1 cellular context compared by ENCODE assay signal in the genomic region with DNA sequence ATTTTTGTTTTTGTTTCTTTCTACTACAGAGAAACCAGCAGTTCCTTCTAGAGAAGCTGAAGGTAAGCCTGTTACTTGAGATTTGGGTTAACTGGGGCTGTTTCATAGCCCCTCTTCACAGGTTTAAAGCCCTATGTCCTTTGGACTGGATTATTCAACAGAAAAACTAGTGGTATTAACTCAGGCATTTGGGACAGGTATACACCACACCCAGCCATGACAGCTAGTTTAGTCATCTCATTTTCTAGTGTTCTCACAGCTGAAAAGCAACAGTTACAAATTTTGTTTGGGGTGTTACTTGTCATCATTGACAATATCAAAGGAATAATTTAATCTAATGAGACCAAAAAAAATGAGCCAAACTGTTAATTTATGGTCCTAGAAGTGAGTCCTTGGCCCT.
TF ChIP-seq lines count a peak whose summit lies in the region.

No MANE protein-coding gene starts in this region.

TF ChIP-seq in IMR-90, 13 proteins besides CTCF, POLR2A, EP300 and RAD21:
- TF ChIP-seq, protein P1, sequence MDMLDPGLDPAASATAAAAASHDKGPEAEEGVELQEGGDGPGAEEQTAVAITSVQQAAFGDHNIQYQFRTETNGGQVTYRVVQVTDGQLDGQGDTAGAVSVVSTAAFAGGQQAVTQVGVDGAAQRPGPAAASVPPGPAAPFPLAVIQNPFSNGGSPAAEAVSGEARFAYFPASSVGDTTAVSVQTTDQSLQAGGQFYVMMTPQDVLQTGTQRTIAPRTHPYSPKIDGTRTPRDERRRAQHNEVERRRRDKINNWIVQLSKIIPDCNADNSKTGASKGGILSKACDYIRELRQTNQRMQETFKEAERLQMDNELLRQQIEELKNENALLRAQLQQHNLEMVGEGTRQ (IDR thresholded peaks at IDR 0.05; ENCODE audit: low read depth, low read length): no peak
- TF ChIP-seq, protein P2, sequence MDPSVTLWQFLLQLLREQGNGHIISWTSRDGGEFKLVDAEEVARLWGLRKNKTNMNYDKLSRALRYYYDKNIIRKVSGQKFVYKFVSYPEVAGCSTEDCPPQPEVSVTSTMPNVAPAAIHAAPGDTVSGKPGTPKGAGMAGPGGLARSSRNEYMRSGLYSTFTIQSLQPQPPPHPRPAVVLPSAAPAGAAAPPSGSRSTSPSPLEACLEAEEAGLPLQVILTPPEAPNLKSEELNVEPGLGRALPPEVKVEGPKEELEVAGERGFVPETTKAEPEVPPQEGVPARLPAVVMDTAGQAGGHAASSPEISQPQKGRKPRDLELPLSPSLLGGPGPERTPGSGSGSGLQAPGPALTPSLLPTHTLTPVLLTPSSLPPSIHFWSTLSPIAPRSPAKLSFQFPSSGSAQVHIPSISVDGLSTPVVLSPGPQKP (IDR thresholded peaks at IDR 0.05; ENCODE audit: borderline replicate concordance, low read depth, low read length): no peak
- TF ChIP-seq MAFK (IDR thresholded peaks at IDR 0.05; ENCODE audit: low read depth, low read length) (no peak), MXI1 (IDR thresholded peaks at IDR 0.05; ENCODE audit: borderline replicate concordance, low read depth, low read length) (no peak), SMC3 (IDR thresholded peaks at IDR 0.05; ENCODE audit: low read depth, low read length) (no peak), CEBPB (IDR thresholded peaks at IDR 0.05; ENCODE audit: low read depth, low read length) (no peak), RFX5 (IDR thresholded peaks at IDR 0.05; ENCODE audit: low read depth, low read length) (no peak), RCOR1 (IDR thresholded peaks at IDR 0.05; ENCODE audit: insufficient replicate concordance, low read length) (no peak), FOS (IDR thresholded peaks at IDR 0.05; ENCODE audit: low read depth, low read length) (no peak), CHD1 (IDR thresholded peaks at IDR 0.05; ENCODE audit: low read depth, low read length) (no peak), BHLHE40 (IDR thresholded peaks at IDR 0.05; ENCODE audit: low read depth, low read length) (no peak), NFE2L2 (IDR thresholded peaks at IDR 0.05; ENCODE audit: low read depth, low read length) (no peak), MAZ (IDR thresholded peaks at IDR 0.05; ENCODE audit: borderline replicate concordance, low read depth, low read length) (no peak)
